In the genomic region with DNA sequence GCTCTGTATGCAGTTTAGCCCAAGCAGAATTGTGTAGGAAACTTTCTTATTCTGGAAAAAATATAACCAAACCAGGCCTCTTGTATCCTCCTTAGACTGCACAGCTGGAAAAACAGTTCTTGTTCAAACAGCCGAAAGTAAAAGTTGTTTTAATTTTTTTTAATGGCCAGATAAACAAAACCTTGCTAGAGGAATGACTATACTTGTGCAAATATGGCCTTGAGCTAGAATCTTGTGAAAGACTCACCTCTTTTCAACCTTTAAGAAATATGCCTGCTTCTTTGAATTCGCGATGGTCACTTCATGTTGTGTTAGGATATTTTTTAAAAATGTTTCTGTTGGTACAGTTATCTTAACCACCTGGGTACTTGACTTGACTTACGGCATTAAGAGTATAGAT, we compare ENCODE assay signal across 17 cellular contexts.
"Had no signal": no experiment of that assay in that cellular context is flagged by ENCODE, and none has a peak within 500 bp of the region (broad histone marks: within the 10 kb centered on the region; RNA-seq: fewer than 3 reads in every experiment).

No MANE protein-coding gene starts in this region.

- H3K4me3 ChIP-seq: esophagus squamous epithelium had no signal

- DNase-seq: activated CD4-positive, CD25-positive, alpha-beta regulatory T cell treated with anti-CD3 and anti-CD28 coated beads, Interleukin-2, amount 50 U/mL, for 72 hours; activated CD8-positive, alpha-beta memory T cell treated with anti-CD3 and anti-CD28 coated beads, Interleukin-2, amount 50 U/mL, for 4 hours; activated CD8-positive, alpha-beta T cell treated with anti-CD3 and anti-CD28 coated beads for 36 hours; activated naive CD4-positive, alpha-beta T cell treated with Interleukin-2 at 50 U/mL for 16 hours; activated naive CD8-positive, alpha-beta T cell treated with anti-CD3 and anti-CD28 coated beads, Interleukin-2, amount 50 U/mL, for 24 hours; activated T-cell treated with anti-CD3 and anti-CD28 coated beads, Interleukin-2, amount 50 U/mL, for 72 hours; endodermal cell; esophagus squamous epithelium; foreskin keratinocyte; left cardiac atrium; mammary epithelial cell; naive thymus-derived CD8-positive, alpha-beta T cell; stimulated activated CD4-positive, alpha-beta T cell treated with anti-CD3 and anti-CD28 coated beads, Interleukin-4, amount 100 ng/mL, for 1 hour; stimulated activated CD8-positive, alpha-beta memory T cell treated with anti-CD3 and anti-CD28 coated beads, Interleukin-4, amount 100 ng/mL, for 48 hours; stimulated activated naive CD8-positive, alpha-beta T cell treated with anti-CD3 and anti-CD28 coated beads, Interleukin-15, Interleukin-2, amounts not matched to agents 100 U/mL and 50 U/mL, for 24 hours had no signal

- H3K4me1 ChIP-seq: foreskin keratinocyte had no signal

- H3K36me3 ChIP-seq: esophagus squamous epithelium had no signal

- H3K4me1 Mint-ChIP-seq: activated naive CD8-positive, alpha-beta T cell treated with anti-CD3 and anti-CD28 coated beads, Interleukin-2, amount 50 U/mL, for 24 hours; central memory CD8-positive, alpha-beta T cell; naive thymus-derived CD8-positive, alpha-beta T cell had no signal

- H3K9me3 Mint-ChIP-seq: activated CD8-positive, alpha-beta T cell treated with anti-CD3 and anti-CD28 coated beads for 36 hours; activated naive CD8-positive, alpha-beta T cell treated with anti-CD3 and anti-CD28 coated beads, Interleukin-2, amount 50 U/mL, for 24 hours; central memory CD8-positive, alpha-beta T cell had no signal

- H3K27me3 Mint-ChIP-seq: progenitor cell of endocrine pancreas had no signal

- H3K27ac Mint-ChIP-seq: activated CD8-positive, alpha-beta T cell treated with anti-CD3 and anti-CD28 coated beads for 36 hours; activated naive CD8-positive, alpha-beta T cell treated with anti-CD3 and anti-CD28 coated beads, Interleukin-2, amount 50 U/mL, for 24 hours; activated T-cell treated with anti-CD3 and anti-CD28 coated beads, Interleukin-2, amount 50 U/mL, for 72 hours; endodermal cell; naive thymus-derived CD8-positive, alpha-beta T cell; progenitor cell of endocrine pancreas had no signal

- H3K27me3 ChIP-seq: esophagus squamous epithelium, foreskin keratinocyte had no signal

- H3K9me3 ChIP-seq: esophagus squamous epithelium had no signal

- H3K4me3 Mint-ChIP-seq: activated CD8-positive, alpha-beta T cell treated with anti-CD3 and anti-CD28 coated beads for 36 hours; activated naive CD8-positive, alpha-beta T cell treated with anti-CD3 and anti-CD28 coated beads, Interleukin-2, amount 50 U/mL, for 24 hours; activated T-cell treated with anti-CD3 and anti-CD28 coated beads, Interleukin-2, amount 50 U/mL, for 72 hours; central memory CD8-positive, alpha-beta T cell; endodermal cell; naive thymus-derived CD8-positive, alpha-beta T cell had no signal

- H3K27ac ChIP-seq: esophagus squamous epithelium, foreskin keratinocyte had no signal
